14 cellular contexts compared by ENCODE assay signal in the genomic region with DNA sequence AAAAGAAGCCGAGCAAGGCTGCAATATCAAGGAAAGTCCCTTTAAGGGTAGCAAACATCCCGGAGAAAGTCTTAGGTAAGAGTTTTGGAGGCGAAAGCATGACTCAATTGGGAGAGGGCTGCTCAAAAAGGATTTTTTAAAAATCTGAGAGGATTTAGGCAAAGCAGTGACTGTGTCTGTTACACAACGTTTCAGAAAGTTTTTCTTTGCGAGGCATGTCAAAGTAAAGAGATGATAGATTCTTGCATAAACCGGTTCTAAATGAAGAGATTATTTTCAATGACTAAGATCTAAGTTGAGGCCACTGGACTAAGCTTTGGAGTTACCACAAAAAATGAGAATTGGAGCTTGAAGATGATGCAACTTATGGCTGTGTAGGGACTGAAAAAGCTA. TPM values are rescaled to one million over a fixed set of nuclear protein-coding genes. Genes with fewer than 3 reads are reported as not detected.
DNase-seq lines count a peak whose midpoint lies in the region; ATAC-seq and TF ChIP-seq lines count a peak whose summit lies in the region.
"Had no signal": no experiment of that assay in that cellular context is flagged by ENCODE, and none has a peak within 500 bp of the region (broad histone marks: within the 10 kb centered on the region; RNA-seq: fewer than 3 reads in every experiment).

No MANE protein-coding gene starts in this region.

- CTCF ChIA-PET in AG04449 (lab: Yijun Ruan, JAX): interaction anchor here (1.1 kb wide), 1 partner anchor 45 kb away, joined by 3 read pairs; no protein-coding TSS in a partner anchor

- H3K4me1 ChIP-seq in lung (ENCODE audit: control insufficient read depth in 2 of 2, insufficient read depth in 2 of 2, low read length in 2 of 2): no peaks in the 10 kb centered on the region

- peak; percentile 66 for ATAC-seq in lung (ENCODE audit: insufficient read depth, low FRiP score)
- no peak for ATAC-seq in GM19324 (IDR thresholded peaks at IDR 0.05; ENCODE audit: low FRiP score, unreplicated experiment)
- ATAC-seq in HG03442 (IDR thresholded peaks at IDR 0.05; ENCODE audit: unreplicated experiment): no peak

- 61 to 70% methylated on average over 6 of the region's 6 CpGs for WGBS in lung, 2 donors

- DNase-seq in AG04449 (ENCODE audit: low read depth, low spot score) (peak; percentile 78), MG63 (no peak), brain microvascular endothelial cell (peak; percentile 43), lung (ENCODE audit: low spot score) (no peak), H7 (no peak), pons (ENCODE audit: low spot score) (no peak)
- DNase-seq: glutamatergic neuron; KG1; ovary; SK-N-SH; stimulated activated CD4-positive, alpha-beta T cell treated with anti-CD3 and anti-CD28 coated beads, Interleukin-4, amount 100 ng/mL, for 4 hours had no signal

- H3K36me3 ChIP-seq in MG63: no peaks in the 10 kb centered on the region
- H3K36me3 ChIP-seq in brain microvascular endothelial cell (replicated peaks): no peaks in the 10 kb centered on the region
- H3K36me3 ChIP-seq in lung (ENCODE audit: control insufficient read depth in 2 of 2, insufficient read depth in 2 of 2, low read length in 2 of 2): no peaks in the 10 kb centered on the region
- H3K36me3 ChIP-seq in H7 (replicated peaks; ENCODE audit: control insufficient read depth, insufficient read depth, low read length): no peaks in the 10 kb centered on the region
- H3K36me3 ChIP-seq: ovary had no signal

- no peaks in the 10 kb centered on the region for H3K27me3 ChIP-seq in MG63
- no peaks in the 10 kb centered on the region for H3K27me3 ChIP-seq in brain microvascular endothelial cell (replicated peaks)
- H3K27me3 ChIP-seq in lung (ENCODE audit: control insufficient read depth, insufficient read depth): no peaks in the 10 kb centered on the region
- H3K27me3 ChIP-seq in H7 (ENCODE audit: control insufficient read depth, insufficient read depth, low read length): no peaks in the 10 kb centered on the region
- H3K27me3 ChIP-seq: ovary had no signal

- H3K27ac ChIP-seq in brain microvascular endothelial cell: peak overlapping the region; percentile 41
- H3K27ac ChIP-seq in lung (ENCODE audit: low read depth in 1 of 2, low read length in 1 of 2): no peak overlapping the region
- H3K27ac ChIP-seq: ovary had no signal

- in situ Hi-C loops in brain microvascular endothelial cell (cut with HindIII; ENCODE audit: low pct_ligation_motif_present, low sequenced_read_pairs): no loop called here

- no peak for TF ChIP-seq CTCF in AG04449 (IDR thresholded peaks at IDR 0.05; ENCODE audit: insufficient read depth, low read length, missing control alignments)
- no peak for TF ChIP-seq CTCF in brain microvascular endothelial cell (IDR thresholded peaks at IDR 0.05; ENCODE audit: low read depth, low read length, missing control alignments)
- TF ChIP-seq CTCF in lung (IDR thresholded peaks at IDR 0.05; ENCODE audit: control extremely low read depth, extremely low read depth): no peak

- no peak overlapping the region for H3K4me3 ChIP-seq in AG04449 (ENCODE audit: low read depth, low read length)
- peak overlapping the region; percentile 8 for H3K4me3 ChIP-seq in MG63
- no peak overlapping the region for H3K4me3 ChIP-seq in brain microvascular endothelial cell (ENCODE audit: low read depth, low read length)
- no peak overlapping the region for H3K4me3 ChIP-seq in lung
- no peak overlapping the region for H3K4me3 ChIP-seq in H7 (ENCODE audit: insufficient read depth, low read depth, low read length)
- H3K4me3 ChIP-seq: ovary had no signal

- POLR2A ChIA-PET in AG04449 (lab: Yijun Ruan, JAX): interaction anchor here (0.7 kb wide), 1 partner anchor 9 kb away, joined by 3 read pairs; no protein-coding TSS in a partner anchor

- H3K9me3 ChIP-seq in MG63: no peaks in the 10 kb centered on the region
- H3K9me3 ChIP-seq in lung (ENCODE audit: control insufficient read depth in 2 of 2, insufficient read depth in 1 of 2, low read length in 1 of 2): no peaks in the 10 kb centered on the region
- H3K9me3 ChIP-seq: ovary, SK-N-SH had no signal

RNA-seq across cellular contexts. Expression of a gene that starts 43.7 kb away (rescaled TPM):
- 1.5 and 2.4 TPM in 2 replicates for total RNA-seq in MG63 (2014; rRNA removed; shearing (Covaris generic); ENCODE audit: low replicate concordance)
- total RNA-seq in lung: 1 to 10 TPM; 1.5 to 7.7 TPM
- polyA plus RNA-seq in lung: under 1 TPM; 0.33 to 0.70 TPM
- 0.04 and 0.07 TPM in 2 replicates for total RNA-seq in H7 (2014; rRNA removed; shearing (Covaris generic))
- total RNA-seq: G401 had no signal

RNA-seq across cellular contexts. Expression of a gene that starts 49.1 kb away (rescaled TPM):
- 1.4 TPM in 1 of 2 replicates, not detected in the other for total RNA-seq in MG63 (2014; rRNA removed; shearing (Covaris generic); ENCODE audit: low replicate concordance)
- total RNA-seq in lung: 1 to 10 TPM; 6.3 to 6.9 TPM
- 1 to 10 TPM; 1.9 to 7.7 TPM for polyA plus RNA-seq in lung
- 2.8 and 4.3 TPM in 2 replicates for total RNA-seq in H7 (2014; rRNA removed; shearing (Covaris generic))
- total RNA-seq: G401 had no signal

RNA-seq across cellular contexts. Expression of a gene that starts 49.2 kb away (rescaled TPM):
- total RNA-seq in MG63 (2014; rRNA removed; shearing (Covaris generic); ENCODE audit: low replicate concordance): 1.2 and 2.2 TPM in 2 replicates
- 10 to 100 TPM in 1 of 2 donors, 1 to 10 TPM in 1; 4.9 to 11.0 TPM for total RNA-seq in lung
- polyA plus RNA-seq in lung: 1 to 10 TPM; 5.4 to 9.0 TPM
- total RNA-seq in H7 (2014; rRNA removed; shearing (Covaris generic)): 0.14 and 0.33 TPM in 2 replicates
- total RNA-seq: G401 had no signal

Comparison
In these comparisons a context has a peak if more than half of its experiments do, and no peak if none do; other contexts are left out.
1. DNase-seq: peak in AG04449 (single experiment) and brain microvascular endothelial cell (single experiment); none in MG63 (single experiment), lung (single experiment), H7 (single experiment) and pons (single experiment).